38 cellular contexts compared by ENCODE assay signal in the genomic region with DNA sequence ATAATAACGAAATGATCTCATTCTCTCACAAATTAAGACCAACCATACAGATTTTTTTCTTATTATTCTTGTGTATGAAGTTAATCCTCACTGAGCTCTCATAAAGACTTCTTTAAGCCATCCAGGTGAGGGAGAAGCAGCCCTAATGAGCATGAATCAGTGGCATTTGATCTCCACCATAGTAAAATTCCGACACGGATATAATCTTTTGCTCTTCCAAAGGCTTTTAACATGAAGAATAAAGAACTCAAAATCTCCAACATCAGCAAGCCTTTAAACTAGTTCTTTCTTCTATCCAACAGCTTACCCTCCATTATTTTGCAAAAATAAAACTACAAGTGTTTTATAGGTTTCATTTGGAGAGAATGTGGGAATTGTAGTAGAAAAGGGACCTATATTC.
"Had no signal": no experiment of that assay in that cellular context is flagged by ENCODE, and none has a peak within 500 bp of the region (broad histone marks: within the 10 kb centered on the region; RNA-seq: fewer than 3 reads in every experiment).

No MANE protein-coding gene starts in this region.

- H3K4me3 Mint-ChIP-seq: activated naive CD4-positive, alpha-beta T cell treated with anti-CD3 and anti-CD28 coated beads for 36 hours; activated naive CD4-positive, alpha-beta T cell treated with anti-CD3 and anti-CD28 coated beads, Interleukin-2, amount 10 ng/mL, durations not matched to agents 7 days and 5 days; activated naive CD4-positive, alpha-beta T cell treated with anti-CD3 and anti-CD28 coated beads, Interleukin-2, amount 50 U/mL, for 24 hours; activated naive CD8-positive, alpha-beta T cell; activated naive CD8-positive, alpha-beta T cell treated with anti-CD3 and anti-CD28 coated beads for 36 hours; activated naive CD8-positive, alpha-beta T cell treated with anti-CD3 and anti-CD28 coated beads, Interleukin-2, amount 10 ng/mL, durations not matched to agents 7 days and 5 days; activated naive CD8-positive, alpha-beta T cell treated with anti-CD3 and anti-CD28 coated beads, Interleukin-2, amount 50 U/mL, for 24 hours; activated T-cell treated with anti-CD3 and anti-CD28 coated beads, Interleukin-2, amount 50 U/mL, for 24 hours; activated T-cell treated with anti-CD3 and anti-CD28 coated beads, Interleukin-2, amount 50 U/mL, for 4 hours; activated T-cell treated with anti-CD3 and anti-CD28 coated beads, Interleukin-2, amount 50 U/mL, for 72 hours; activated T-helper 1 cell treated with anti-CD3 and anti-CD28 coated beads, Interleukin-12 subunit alpha, Interleukin-12 subunit beta, Interleukin-2, Interleukin-4 antibody, amounts not matched to agents 30 ng/mL and 10 ng/mL and 1 ng/mL, durations not matched to agents 14 hours and 24 hours and 36 hours; activated T-helper 17 cell treated with anti-CD3 and anti-CD28 coated beads, Interleukin-2, amount 50 U/mL, for 72 hours; brain; central memory CD8-positive, alpha-beta T cell had no signal

- H3K9me3 ChIP-seq: adrenal gland, ascending aorta, body of pancreas had no signal

- H3K27me3 ChIP-seq: adrenal gland, ascending aorta, body of pancreas, brain microvascular endothelial cell, breast epithelium, cardiac muscle cell had no signal

- DNase-seq: activated effector memory CD4-positive, alpha-beta T cell treated with anti-CD3 and anti-CD28 coated beads, Interleukin-2, amount 50 U/mL, for 16 hours; activated effector memory CD4-positive, alpha-beta T cell treated with Interleukin-2 at 50 U/mL for 16 hours; activated gamma-delta T cell; activated gamma-delta T cell treated with Interleukin-2 at 50 U/mL for 16 hours; activated naive CD4-positive, alpha-beta T cell; activated naive CD4-positive, alpha-beta T cell treated with anti-CD3 and anti-CD28 coated beads for 36 hours; activated naive CD4-positive, alpha-beta T cell treated with anti-CD3 and anti-CD28 coated beads, Interleukin-2, amount 10 ng/mL, durations not matched to agents 7 days and 5 days; activated naive CD4-positive, alpha-beta T cell treated with anti-CD3 and anti-CD28 coated beads, Interleukin-2, amount 50 U/mL, for 16 hours; activated naive CD4-positive, alpha-beta T cell treated with Interleukin-2 at 50 U/mL for 16 hours; activated naive CD8-positive, alpha-beta T cell treated with anti-CD3 and anti-CD28 coated beads for 36 hours; activated naive CD8-positive, alpha-beta T cell treated with anti-CD3 and anti-CD28 coated beads, Interleukin-2, amount 10 ng/mL, durations not matched to agents 7 days and 5 days; activated naive CD8-positive, alpha-beta T cell treated with anti-CD3 and anti-CD28 coated beads, Interleukin-2, amount 50 U/mL, for 24 hours; activated T-cell treated with anti-CD3 and anti-CD28 coated beads, Interleukin-2, amount 50 U/mL, for 1 hour; activated T-cell treated with anti-CD3 and anti-CD28 coated beads, Interleukin-2, amount 50 U/mL, for 24 hours; activated T-cell treated with anti-CD3 and anti-CD28 coated beads, Interleukin-2, amount 50 U/mL, for 4 hours; activated T-cell treated with anti-CD3 and anti-CD28 coated beads, Interleukin-2, amount 50 U/mL, for 48 hours; activated T-cell treated with anti-CD3 and anti-CD28 coated beads, Interleukin-2, amount 50 U/mL, for 72 hours; adrenal gland; amniotic stem cell; amygdala; anterior cingulate cortex; aorta; body of pancreas; brain microvascular endothelial cell; caudate nucleus; central memory CD4-positive, alpha-beta T cell; cerebellar nuclear complex had no signal

- H3K27ac Mint-ChIP-seq: activated naive CD4-positive, alpha-beta T cell treated with anti-CD3 and anti-CD28 coated beads for 36 hours; activated naive CD4-positive, alpha-beta T cell treated with anti-CD3 and anti-CD28 coated beads, Interleukin-2, amount 10 ng/mL, durations not matched to agents 7 days and 5 days; activated naive CD4-positive, alpha-beta T cell treated with anti-CD3 and anti-CD28 coated beads, Interleukin-2, amount 50 U/mL, for 24 hours; activated naive CD4-positive, alpha-beta T cell treated with anti-CD3 and anti-CD28 coated beads, Interleukin-2, amount 50 U/mL, for 72 hours; activated naive CD8-positive, alpha-beta T cell; activated naive CD8-positive, alpha-beta T cell treated with anti-CD3 and anti-CD28 coated beads for 36 hours; activated naive CD8-positive, alpha-beta T cell treated with anti-CD3 and anti-CD28 coated beads, Interleukin-2, amount 10 ng/mL, durations not matched to agents 7 days and 5 days; activated naive CD8-positive, alpha-beta T cell treated with anti-CD3 and anti-CD28 coated beads, Interleukin-2, amount 50 U/mL, for 24 hours; activated T-cell treated with anti-CD3 and anti-CD28 coated beads, Interleukin-2, amount 50 U/mL, for 24 hours; activated T-cell treated with anti-CD3 and anti-CD28 coated beads, Interleukin-2, amount 50 U/mL, for 72 hours; activated T-helper 1 cell treated with anti-CD3 and anti-CD28 coated beads, Interleukin-12 subunit alpha, Interleukin-12 subunit beta, Interleukin-2, Interleukin-4 antibody, amounts not matched to agents 30 ng/mL and 10 ng/mL and 1 ng/mL, durations not matched to agents 14 hours and 24 hours and 36 hours; activated T-helper 17 cell treated with anti-CD3 and anti-CD28 coated beads, Interleukin-2, amount 50 U/mL, for 72 hours; activated T-helper 2 cell treated with anti-CD3 and anti-CD28 coated beads, Interferon-gamma antibody, Interleukin-2, Interleukin-4, amounts not matched to agents 10 μg/mL and 5 μg/mL and 100 μg/mL, durations not matched to agents 14 hours and 24 hours and 36 hours; brain had no signal

- H3K4me3 ChIP-seq: adrenal gland, ascending aorta, body of pancreas, breast epithelium, cardiac muscle cell had no signal

- H3K36me3 ChIP-seq: adrenal gland, ascending aorta, brain microvascular endothelial cell, breast epithelium, cardiac muscle cell had no signal

- H3K27me3 Mint-ChIP-seq: activated naive CD4-positive, alpha-beta T cell treated with anti-CD3 and anti-CD28 coated beads, Interleukin-2, amount 10 ng/mL, durations not matched to agents 7 days and 5 days; activated naive CD4-positive, alpha-beta T cell treated with anti-CD3 and anti-CD28 coated beads, Interleukin-2, amount 50 U/mL, for 24 hours; activated naive CD8-positive, alpha-beta T cell; activated naive CD8-positive, alpha-beta T cell treated with anti-CD3 and anti-CD28 coated beads for 36 hours; activated naive CD8-positive, alpha-beta T cell treated with anti-CD3 and anti-CD28 coated beads, Interleukin-2, amount 10 ng/mL, durations not matched to agents 7 days and 5 days; activated naive CD8-positive, alpha-beta T cell treated with anti-CD3 and anti-CD28 coated beads, Interleukin-2, amount 50 U/mL, for 24 hours; activated T-cell treated with anti-CD3 and anti-CD28 coated beads, Interleukin-2, amount 50 U/mL, for 24 hours; activated T-helper 17 cell treated with anti-CD3 and anti-CD28 coated beads, Interleukin-2, amount 50 U/mL, for 72 hours; brain; central memory CD8-positive, alpha-beta T cell had no signal

- H3K9me3 Mint-ChIP-seq: activated naive CD4-positive, alpha-beta T cell treated with anti-CD3 and anti-CD28 coated beads, Interleukin-2, amount 50 U/mL, for 24 hours had no signal

- H3K27ac ChIP-seq: adrenal gland, ascending aorta, body of pancreas, brain microvascular endothelial cell, breast epithelium, cardiac muscle cell had no signal

- H3K4me1 ChIP-seq: adrenal gland, ascending aorta, body of pancreas, breast epithelium had no signal

- H3K36me3 Mint-ChIP-seq: activated naive CD4-positive, alpha-beta T cell treated with anti-CD3 and anti-CD28 coated beads, Interleukin-2, amount 10 ng/mL, durations not matched to agents 7 days and 5 days; activated naive CD4-positive, alpha-beta T cell treated with anti-CD3 and anti-CD28 coated beads, Interleukin-2, amount 50 U/mL, for 24 hours; activated naive CD8-positive, alpha-beta T cell; activated naive CD8-positive, alpha-beta T cell treated with anti-CD3 and anti-CD28 coated beads for 36 hours; activated naive CD8-positive, alpha-beta T cell treated with anti-CD3 and anti-CD28 coated beads, Interleukin-2, amount 10 ng/mL, durations not matched to agents 7 days and 5 days; brain had no signal

- H3K4me1 Mint-ChIP-seq: activated naive CD4-positive, alpha-beta T cell treated with anti-CD3 and anti-CD28 coated beads, Interleukin-2, amount 10 ng/mL, durations not matched to agents 7 days and 5 days; activated naive CD4-positive, alpha-beta T cell treated with anti-CD3 and anti-CD28 coated beads, Interleukin-2, amount 50 U/mL, for 24 hours; activated naive CD8-positive, alpha-beta T cell treated with anti-CD3 and anti-CD28 coated beads for 36 hours; activated naive CD8-positive, alpha-beta T cell treated with anti-CD3 and anti-CD28 coated beads, Interleukin-2, amount 10 ng/mL, durations not matched to agents 7 days and 5 days; activated naive CD8-positive, alpha-beta T cell treated with anti-CD3 and anti-CD28 coated beads, Interleukin-2, amount 50 U/mL, for 24 hours; activated T-helper 17 cell treated with anti-CD3 and anti-CD28 coated beads, Interleukin-2, amount 50 U/mL, for 72 hours; central memory CD8-positive, alpha-beta T cell had no signal

- ATAC-seq: activated naive CD4-positive, alpha-beta T cell treated with anti-CD3 and anti-CD28 coated beads, Interleukin-2, amount 50 U/mL, for 72 hours; activated naive CD8-positive, alpha-beta T cell treated with anti-CD3 and anti-CD28 coated beads, Interleukin-2, amount 50 U/mL, for 24 hours; activated T-cell treated with anti-CD3 and anti-CD28 coated beads, Interleukin-2, amount 50 U/mL, for 4 hours; activated T-cell treated with anti-CD3 and anti-CD28 coated beads, Interleukin-2, amount 50 U/mL, for 72 hours; activated T-helper 17 cell treated with anti-CD3 and anti-CD28 coated beads, Interleukin-2, amount 50 U/mL, for 72 hours; body of pancreas had no signal
